ENCODE assay signal across 8 cellular contexts in genomic region chr10:24947304-24948097, GRCh38. TPM values are rescaled to one million over a fixed set of nuclear protein-coding genes. Genes with fewer than 3 reads are reported as not detected.
DNase-seq lines count a peak whose midpoint lies in the region; ATAC-seq and TF ChIP-seq lines count a peak whose summit lies in the region.

No MANE protein-coding gene starts in this region.

- peak overlapping the region; percentile 21 to 35 for H3K27ac ChIP-seq in left lung
- no peak overlapping the region for H3K27ac ChIP-seq in effector memory CD4-positive, alpha-beta T cell (ENCODE audit: insufficient read depth, low read length, poor library complexity, severe bottlenecking)
- no peak overlapping the region for H3K27ac ChIP-seq in MM.1S (ENCODE audit: low read length)

- peak; percentile 77 for DNase-seq in ELR (ENCODE audit: low read depth)
- peak; percentile 39 for DNase-seq in HCEC 1CT
- no peak for DNase-seq in T-helper 17 cell
- DNase-seq in left lung: no peak
- DNase-seq in NCI-H510A (lab: John Stamatoyannopoulos, UW): no peak
- DNase-seq in effector memory CD4-positive, alpha-beta T cell: no peak
- DNase-seq in MM.1S: no peak
- DNase-seq in activated CD8-positive, alpha-beta memory T cell treated with anti-CD3 and anti-CD28 coated beads, Interleukin-2, amount 50 U/mL, for 4 hours: no peak

- no peaks in the 10 kb centered on the region for H3K9me3 ChIP-seq in T-helper 17 cell (ENCODE audit: control insufficient read depth, low read length, poor library complexity, severe bottlenecking)
- no peaks in the 10 kb centered on the region for H3K9me3 ChIP-seq in left lung
- no peaks in the 10 kb centered on the region for H3K9me3 ChIP-seq in effector memory CD4-positive, alpha-beta T cell (ENCODE audit: control insufficient read depth, low read length)
- H3K9me3 ChIP-seq in MM.1S (replicated peaks; ENCODE audit: insufficient read depth, low read length): no peaks in the 10 kb centered on the region

- peaks cover 2% of the 10 kb centered on the region for H3K36me3 Mint-ChIP-seq in T-helper 17 cell (ENCODE audit: low read depth)

- H3K4me2 ChIP-seq in MM.1S (ENCODE audit: low read depth, low read length): no peak overlapping the region

- H3K9ac ChIP-seq in MM.1S (ENCODE audit: low read length): no peak overlapping the region

- H3K27me3 Mint-ChIP-seq in T-helper 17 cell: no peaks in the 10 kb centered on the region

- H3K36me3 ChIP-seq in left lung: no peaks in the 10 kb centered on the region
- no peaks in the 10 kb centered on the region for H3K36me3 ChIP-seq in effector memory CD4-positive, alpha-beta T cell (ENCODE audit: control insufficient read depth, insufficient read depth, low read length)
- H3K36me3 ChIP-seq in MM.1S (replicated peaks; ENCODE audit: insufficient read depth, low read length): no peaks in the 10 kb centered on the region

- peaks cover 20% of the 10 kb centered on the region for H3K4me1 Mint-ChIP-seq in T-helper 17 cell

- TF ChIP-seq CTCF in left lung (IDR thresholded peaks at IDR 0.05) (no peak), MM.1S (IDR thresholded peaks at IDR 0.05; ENCODE audit: low read length) (no peak)

- no peaks in the 10 kb centered on the region for H3K79me2 ChIP-seq in MM.1S (ENCODE audit: low read length)

- no peak for ATAC-seq in T-helper 17 cell
- peak; percentile 36 for ATAC-seq in left lung

- H4K20me1 ChIP-seq in MM.1S (ENCODE audit: insufficient read depth, low read length): no peaks in the 10 kb centered on the region

- H3K4me1 ChIP-seq in left lung (peaks cover 0 to 4% of the 10 kb centered on the region in 2 donors), MM.1S (ENCODE audit: low read length) (no peaks in the 10 kb centered on the region)
- peaks cover 5% of the 10 kb centered on the region for H3K4me1 ChIP-seq in effector memory CD4-positive, alpha-beta T cell (ENCODE audit: control insufficient read depth, insufficient read depth, low read length, poor library complexity, severe bottlenecking)

- H3K4me3 ChIP-seq in left lung (no peak overlapping the region), MM.1S (ENCODE audit: low read length) (no peak overlapping the region)
- H3K4me3 ChIP-seq in effector memory CD4-positive, alpha-beta T cell (ENCODE audit: insufficient read depth, low read depth, low read length, poor library complexity, severe bottlenecking): no peak overlapping the region

- no peak overlapping the region for H2AFZ ChIP-seq in MM.1S (ENCODE audit: low read length)

- no peaks in the 10 kb centered on the region for H3F3A ChIP-seq in MM.1S (ENCODE audit: insufficient read depth, low read length)

- H3K4me3 Mint-ChIP-seq in T-helper 17 cell: no peak overlapping the region

- H3K27me3 ChIP-seq in left lung (peaks cover 0 to 14% of the 10 kb centered on the region in 2 donors), MM.1S (replicated peaks; ENCODE audit: insufficient read depth, low read length) (no peaks in the 10 kb centered on the region)
- H3K27me3 ChIP-seq in effector memory CD4-positive, alpha-beta T cell (replicated peaks; ENCODE audit: control insufficient read depth, insufficient read depth, low read length, poor library complexity, severe bottlenecking): no peaks in the 10 kb centered on the region

- no peaks in the 10 kb centered on the region for H3K9me2 ChIP-seq in MM.1S (replicated peaks; ENCODE audit: insufficient read depth, low read length)

- peak overlapping the region; percentile 11 for H3K27ac Mint-ChIP-seq in T-helper 17 cell

- intact Hi-C loops in left lung (cut with DNase I): no loop called here

RNA-seq across cellular contexts. Expression of gene PRTFDC1, which starts 4.9 kb away (rescaled TPM):
- 1 to 10 TPM in 1 of 2 donors, under 1 TPM in 1; 0.40 to 3.6 TPM for total RNA-seq in T-helper 17 cell
- 1 to 10 TPM; 5.2 to 8.2 TPM for total RNA-seq in left lung

Comparison
In these comparisons a context has a peak if more than half of its experiments do, and no peak if none do; other contexts are left out.
1. DNase-seq: peak in ELR (single experiment) and HCEC 1CT (single experiment); none in T-helper 17 cell (0 of 3), left lung (0 of 2), NCI-H510A (single experiment), effector memory CD4-positive, alpha-beta T cell (0 of 3), MM.1S (single experiment) and activated CD8-positive, alpha-beta memory T cell treated with anti-CD3 and anti-CD28 coated beads, Interleukin-2, amount 50 U/mL, for 4 hours (single experiment).
2. H3K27ac ChIP-seq: peak in left lung (2 of 2); none in effector memory CD4-positive, alpha-beta T cell (single experiment) and MM.1S (single experiment).